ENCODE assay signal across 8 cellular contexts in genomic region chr11:129278586-129279319, GRCh38.
DNase-seq lines count a peak whose midpoint lies in the region; ATAC-seq and TF ChIP-seq lines count a peak whose summit lies in the region.

No MANE protein-coding gene starts in this region.

- TF ChIP-seq CTCF in retinal pigment epithelial cell (conservative IDR thresholded peaks at IDR 0.05; ENCODE audit: low read depth, low read length): no peak

- H3K4me3 ChIP-seq in HUES64 (ENCODE audit: low read length): peak overlapping the region; percentile 83
- H3K4me3 ChIP-seq in right cardiac atrium (ENCODE audit: low read length): peak overlapping the region; percentile 100
- H3K4me3 ChIP-seq in retinal pigment epithelial cell (ENCODE audit: low read length): peak overlapping the region; percentile 65

- ATAC-seq in right cardiac atrium (peak; percentile 32), HG02610 (IDR thresholded peaks at IDR 0.05; ENCODE audit: unreplicated experiment) (no peak)

- H3K9me3 ChIP-seq in HUES64 (ENCODE audit: insufficient read depth, low read depth, low read length) (no peaks in the 10 kb centered on the region), right cardiac atrium (ENCODE audit: control insufficient read depth, low read length) (no peaks in the 10 kb centered on the region)

- no peaks in the 10 kb centered on the region for H3K36me3 ChIP-seq in HUES64 (ENCODE audit: insufficient read depth, low read length)

- intact Hi-C loops in right cardiac atrium (cut with DNase I): no loop called here

- under 1% methylated on average over 102 of the region's 109 CpGs for WGBS in HUES64
- under 1% methylated on average over 107 of the region's 109 CpGs for WGBS in right cardiac atrium

- no peak overlapping the region; the same call in 1 of the 2 replicates for H3K27ac ChIP-seq in HUES64 (ENCODE audit: low read depth, low read length)
- H3K27ac ChIP-seq in right cardiac atrium (ENCODE audit: low read length): no peak overlapping the region

- peak overlapping the region; percentile 74 for H3K9ac ChIP-seq in HUES64 (ENCODE audit: low read depth, low read length)

- DNase-seq in activated T-cell treated with anti-CD3 and anti-CD28 coated beads for 1 hour (ENCODE audit: low read depth): peak; percentile 7
- DNase-seq in activated T-cell treated with anti-CD3 and anti-CD28 coated beads for 4 hours: no peak
- peak; percentile 18 for DNase-seq in activated naive CD4-positive, alpha-beta T cell treated with anti-CD3 and anti-CD28 coated beads, Interleukin-2, amount 50 U/mL, for 16 hours
- peak; percentile 21 to 56 (median 56) for DNase-seq in right cardiac atrium
- DNase-seq in retinal pigment epithelial cell (ENCODE audit: low read depth): no peak
- DNase-seq in cerebellum (ENCODE audit: low spot score): no peak

- H3K4me1 ChIP-seq in HUES64 (ENCODE audit: insufficient read depth, low read length): peaks cover 58% of the 10 kb centered on the region
- H3K4me1 ChIP-seq in right cardiac atrium (ENCODE audit: control insufficient read depth, insufficient read depth, low read length): no peaks in the 10 kb centered on the region

- H3K27me3 ChIP-seq in HUES64 (ENCODE audit: insufficient read depth, low read length) (peaks cover 22% of the 10 kb centered on the region), right cardiac atrium (ENCODE audit: control insufficient read depth, insufficient read depth) (no peaks in the 10 kb centered on the region)

Comparison
In these comparisons a context has a peak if more than half of its experiments do, and no peak if none do; other contexts are left out.
1. DNase-seq: peak in activated T-cell treated with anti-CD3 and anti-CD28 coated beads for 1 hour (single experiment), activated naive CD4-positive, alpha-beta T cell treated with anti-CD3 and anti-CD28 coated beads, Interleukin-2, amount 50 U/mL, for 16 hours (single experiment) and right cardiac atrium (3 of 3); none in activated T-cell treated with anti-CD3 and anti-CD28 coated beads for 4 hours (single experiment), retinal pigment epithelial cell (single experiment) and cerebellum (single experiment).
2. Peak in every context shown above with its lines, with median percentiles within 50 percentile points of each other: H3K4me3 ChIP-seq.